Comparison of ENCODE assay signal across 35 cellular contexts in the genomic region with DNA sequence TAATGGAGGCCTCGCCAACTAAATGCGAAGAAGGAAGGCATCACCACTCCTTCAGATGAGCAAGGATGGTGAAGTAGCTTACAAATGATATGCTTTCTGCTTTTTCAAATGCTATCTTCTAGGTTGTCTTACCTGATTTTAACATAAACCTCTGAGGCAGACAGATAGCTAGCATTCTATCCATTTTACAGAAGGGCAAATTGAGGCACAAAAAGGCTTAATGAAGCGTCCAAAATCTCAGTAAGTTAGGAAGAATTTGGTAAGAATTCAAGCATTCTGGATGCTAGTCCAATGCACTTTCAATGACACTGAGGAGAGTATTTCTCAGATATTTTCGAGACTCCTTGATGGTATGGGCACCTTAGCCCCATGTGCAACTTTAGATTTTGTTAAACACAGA.
DNase-seq lines count a peak whose midpoint lies in the region; ATAC-seq, FAIRE-seq and TF ChIP-seq lines count a peak whose summit lies in the region.
"Had no signal": no experiment of that assay in that cellular context is flagged by ENCODE, and none has a peak within 500 bp of the region (broad histone marks: within the 10 kb centered on the region; RNA-seq: fewer than 3 reads in every experiment).

No MANE protein-coding gene starts in this region.

- no peak overlapping the region for H3K27ac ChIP-seq in HepG2 (ENCODE audit: extremely low read length, insufficient read depth, low read length)
- H3K27ac ChIP-seq in right lobe of liver, result no peak overlapping the region
- H3K27ac ChIP-seq in Karpas-422 (ENCODE audit: low read length), result no peak overlapping the region
- H3K27ac ChIP-seq in K562 (ENCODE audit: extremely low read depth, low read depth, low read length), result no peak overlapping the region
- no peak overlapping the region for H3K27ac ChIP-seq in aorta (ENCODE audit: low read depth in 1 of 2, low read length in 2 of 2)
- H3K27ac ChIP-seq: 22Rv1; A549; BLaER1; BLaER1 treated with 17β-estradiol and CSF1 and Interleukin-3, amounts not matched to agents 10 nM and 100 nM; C4-2B had no signal

- no peak overlapping the region for H3K4me3 ChIP-seq in HepG2 (replicated peaks in 1 of 3; ENCODE audit: insufficient read depth in 1 of 3, low read depth in 2 of 3, low read length in 3 of 3)
- H3K4me3 ChIP-seq in right lobe of liver, result no peak overlapping the region
- H3K4me3 ChIP-seq in Karpas-422 (ENCODE audit: low read length), result no peak overlapping the region
- H3K4me3 ChIP-seq in K562, result no peak overlapping the region
- H3K4me3 ChIP-seq in aorta (ENCODE audit: low read length in 2 of 2), result no peak overlapping the region
- H3K4me3 ChIP-seq: A549; BLaER1; BLaER1 treated with 17β-estradiol and CSF1 and Interleukin-3, amounts not matched to agents 10 nM and 100 nM had no signal

- H3K9me2 ChIP-seq in Karpas-422 (replicated peaks; ENCODE audit: insufficient read depth, low read length), result no peaks in the 10 kb centered on the region

- DNase-seq in HepG2 (ENCODE audit: low spot score) (no peak), right lobe of liver (no peak), Karpas-422 (peak; percentile 32), K562 (ENCODE audit: extremely low read depth in 1 of 4, low spot score in 3 of 4) (no peak), aorta (no peak), glutamatergic neuron (no peak)
- DNase-seq: 8988T; ACHN; AML-193; BE2C; C1 segment of cervical spinal cord; Caco-2; Calu3; CD4-positive, alpha-beta T cell; CD4-positive, CD25-positive, alpha-beta regulatory T cell; CD8-positive, alpha-beta memory T cell; CD8-positive, alpha-beta T cell; COR-L47; DMS 273 treated with DMSO at 0.1 percent for 48 hours; DMS153; DMS53; DMS79; DMS79 treated with DMSO at 0.1 percent for 48 hours; DND-41; EL had no signal

- no peak overlapping the region for H2AFZ ChIP-seq in HepG2 (ENCODE audit: low read length)
- H2AFZ ChIP-seq in Karpas-422 (ENCODE audit: low read length), result no peak overlapping the region
- H2AFZ ChIP-seq in K562 (ENCODE audit: low read depth, low read length), result no peak overlapping the region

- no peak overlapping the region for H3K27ac Mint-ChIP-seq in glutamatergic neuron (ENCODE audit: unreplicated experiment)
- H3K27ac Mint-ChIP-seq: B cell; CD14-positive monocyte; CD4-positive, alpha-beta memory T cell; CD4-positive, alpha-beta T cell; CD4-positive, CD25-positive, alpha-beta regulatory T cell; CD8-positive, alpha-beta T cell had no signal

- H3K4me1 ChIP-seq in HepG2 (ENCODE audit: insufficient read depth, low read length) (no peaks in the 10 kb centered on the region), right lobe of liver (no peaks in the 10 kb centered on the region), Karpas-422 (ENCODE audit: low read length) (no peaks in the 10 kb centered on the region), K562 (replicated peaks in 1 of 2; ENCODE audit: control insufficient read depth in 2 of 2, insufficient read depth in 2 of 2, low read length in 2 of 2) (no peaks in the 10 kb centered on the region), aorta (ENCODE audit: control insufficient read depth in 1 of 2, insufficient read depth in 2 of 2, low read length in 2 of 2) (no peaks in the 10 kb centered on the region)
- H3K4me1 ChIP-seq: A549, BE2C, BLaER1, Caco-2 had no signal

- no peak for ATAC-seq in HepG2
- no peak for ATAC-seq in right lobe of liver
- no peak for ATAC-seq in K562
- ATAC-seq in aorta (ENCODE audit: low FRiP score), result no peak
- ATAC-seq: A549; CD8-positive, alpha-beta T cell had no signal

- H4K20me1 ChIP-seq in HepG2 (ENCODE audit: insufficient read depth, low read length) (no peaks in the 10 kb centered on the region), Karpas-422 (ENCODE audit: insufficient read depth, low read depth, low read length) (no peaks in the 10 kb centered on the region), K562 (replicated peaks; ENCODE audit: control insufficient read depth, insufficient read depth, low read length) (no peaks in the 10 kb centered on the region)
- H4K20me1 ChIP-seq: BLaER1; BLaER1 treated with 17β-estradiol and CSF1 and Interleukin-3, amounts not matched to agents 10 nM and 100 nM had no signal

- WGBS in HepG2 (ENCODE audit: low lambda C conversion rate), result 35% methylated on average over 4 of the region's 4 CpGs
- 72% methylated on average over 4 of the region's 4 CpGs for WGBS in right lobe of liver (ENCODE audit: insufficient coverage, low coverage, low lambda C conversion rate, missing lambda C conversion rate)
- 16% methylated on average over 4 of the region's 4 CpGs for WGBS in K562 (ENCODE audit: insufficient coverage, low coverage, missing lambda C conversion rate)
- WGBS in aorta, 2 donors, result 90 to 91% methylated on average over 4 of the region's 4 CpGs

- H3K9me3 Mint-ChIP-seq in glutamatergic neuron (ENCODE audit: unreplicated experiment), result no peaks in the 10 kb centered on the region
- H3K9me3 Mint-ChIP-seq: CD14-positive monocyte; CD4-positive, alpha-beta T cell; CD8-positive, alpha-beta memory T cell; CD8-positive, alpha-beta T cell had no signal

- H3K9me3 ChIP-seq in HepG2 (ENCODE audit: low read length) (no peaks in the 10 kb centered on the region), right lobe of liver (no peaks in the 10 kb centered on the region), Karpas-422 (ENCODE audit: low read length) (no peaks in the 10 kb centered on the region), K562 (replicated peaks; ENCODE audit: control insufficient read depth, insufficient read depth, low read depth, low read length) (no peaks in the 10 kb centered on the region), aorta (ENCODE audit: control insufficient read depth, low read length) (no peaks in the 10 kb centered on the region)
- H3K9me3 ChIP-seq: A549; BE2C; BLaER1; BLaER1 treated with 17β-estradiol and CSF1 and Interleukin-3, amounts not matched to agents 10 nM and 100 nM; Caco-2 had no signal

- no peak overlapping the region for H3K9ac ChIP-seq in HepG2 (ENCODE audit: insufficient read depth, low read depth, low read length)
- no peak overlapping the region for H3K9ac ChIP-seq in Karpas-422 (ENCODE audit: low read length)
- no peak overlapping the region for H3K9ac ChIP-seq in K562 (ENCODE audit: insufficient read depth in 1 of 2, low read depth in 2 of 2, low read length in 2 of 2)
- H3K9ac ChIP-seq: BLaER1; BLaER1 treated with 17β-estradiol and CSF1 and Interleukin-3, amounts not matched to agents 10 nM and 100 nM had no signal

- intact Hi-C loops in HepG2 (cut with micrococcal nuclease; ENCODE audit: unreplicated experiment) (no loop called here), right lobe of liver (cut with DNase I) (no loop called here), K562 (cut with micrococcal nuclease) (no loop called here), aorta (cut with DNase I) (no loop called here)

- H3K4me2 ChIP-seq in HepG2 (ENCODE audit: low read depth, low read length) (no peak overlapping the region), Karpas-422 (ENCODE audit: low read depth, low read length, poor library complexity, severe bottlenecking) (no peak overlapping the region), K562 (ENCODE audit: insufficient read depth, low read length) (no peak overlapping the region)
- H3K4me2 ChIP-seq: A549; BLaER1; BLaER1 treated with 17β-estradiol and CSF1 and Interleukin-3, amounts not matched to agents 10 nM and 100 nM had no signal

- no peak for TF ChIP-seq POLR2A in HepG2 (IDR thresholded peaks at IDR 0.05; ENCODE audit: insufficient read depth in 1 of 2, low read depth in 2 of 2, low read length in 2 of 2)
- no peak for TF ChIP-seq POLR2A in right lobe of liver (IDR thresholded peaks at IDR 0.05)
- TF ChIP-seq POLR2A in K562 (conservative IDR thresholded peaks at IDR 0.05), result no peak

- no peaks in the 10 kb centered on the region for H3K79me2 ChIP-seq in HepG2 (ENCODE audit: insufficient read depth, low read length)
- no peaks in the 10 kb centered on the region for H3K79me2 ChIP-seq in Karpas-422 (ENCODE audit: low read length)
- H3K79me2 ChIP-seq in K562 (ENCODE audit: control insufficient read depth, insufficient read depth, low read length), result no peaks in the 10 kb centered on the region

- no peak overlapping the region for H3K4me3 Mint-ChIP-seq in glutamatergic neuron (ENCODE audit: unreplicated experiment)
- H3K4me3 Mint-ChIP-seq: B cell; CD14-positive monocyte; CD4-positive, alpha-beta memory T cell; CD4-positive, alpha-beta T cell; CD4-positive, CD25-positive, alpha-beta regulatory T cell; CD8-positive, alpha-beta memory T cell; CD8-positive, alpha-beta T cell had no signal

- BruUV-seq in HepG2 (replicated peaks; lab: Mats Ljungman, UMichigan) (no TSS peak), K562 (replicated peaks; lab: Mats Ljungman, UMichigan) (no TSS peak)

- no peak for FAIRE-seq in HepG2 (lab: Jason Lieb, UNC)
- FAIRE-seq in K562 (lab: Jason Lieb, UNC), result no peak
- FAIRE-seq: A204.1, A549, D721Med had no signal

- no peak for TF ChIP-seq EP300 in HepG2 (IDR thresholded peaks at IDR 0.05; ENCODE audit: low read depth in 2 of 2, low read length in 2 of 2)
- no peak for TF ChIP-seq EP300 in HepG2 (CRISPR knock-in tag; IDR thresholded peaks at IDR 0.05; ENCODE audit: borderline replicate concordance)
- TF ChIP-seq EP300 in K562 (IDR thresholded peaks at IDR 0.05; ENCODE audit: low read length), result no peak

- no peaks in the 10 kb centered on the region for H3K27me3 Mint-ChIP-seq in glutamatergic neuron (ENCODE audit: unreplicated experiment)
- H3K27me3 Mint-ChIP-seq: CD4-positive, CD25-positive, alpha-beta regulatory T cell had no signal

- TF ChIP-seq CTCF in HepG2 (CRISPR knock-in tag; IDR thresholded peaks at IDR 0.05) (no peak), right lobe of liver (IDR thresholded peaks at IDR 0.05) (no peak), K562 (IDR thresholded peaks at IDR 0.05 in 2 of 3, conservative IDR thresholded peaks at IDR 0.05 in 1 of 3; ENCODE audit: insufficient read depth in 2 of 3, low read depth in 1 of 3, low read length in 3 of 3) (no peak), glutamatergic neuron (IDR thresholded peaks at IDR 0.05; ENCODE audit: partially characterized antibody, unreplicated experiment) (no peak)

- H3K36me3 ChIP-seq in HepG2 (replicated peaks in 1 of 2; ENCODE audit: control insufficient read depth in 1 of 2, insufficient read depth in 2 of 2, low read length in 2 of 2) (no peaks in the 10 kb centered on the region), right lobe of liver (no peaks in the 10 kb centered on the region), Karpas-422 (ENCODE audit: insufficient read depth, low read length) (no peaks in the 10 kb centered on the region), K562 (ENCODE audit: control insufficient read depth, insufficient read depth, low read length) (no peaks in the 10 kb centered on the region), aorta (ENCODE audit: control insufficient read depth in 1 of 2, insufficient read depth in 2 of 2, low read length in 1 of 2) (no peaks in the 10 kb centered on the region)
- H3K36me3 ChIP-seq: BE2C; BLaER1; BLaER1 treated with 17β-estradiol and CSF1 and Interleukin-3, amounts not matched to agents 10 nM and 100 nM had no signal

- CTCF ChIA-PET in HepG2 (lab: Yijun Ruan, JAX; ENCODE audit: low intra/inter-chr PET ratio, low total read pairs), result no interaction called here
- CTCF ChIA-PET in K562 (lab: Yijun Ruan, JAX; ENCODE audit: low intra/inter-chr PET ratio), result no interaction called here

- H3K27me3 ChIP-seq in HepG2 (ENCODE audit: control insufficient read depth in 1 of 2, insufficient read depth in 2 of 2, low read length in 2 of 2) (peaks cover 0 to 6% of the 10 kb centered on the region in 2 experiments; a peak in 2 of 5 replicates), right lobe of liver (no peaks in the 10 kb centered on the region), Karpas-422 (ENCODE audit: low read length) (no peaks in the 10 kb centered on the region), K562 (ENCODE audit: control insufficient read depth in 2 of 2, insufficient read depth in 2 of 2, low read length in 2 of 2) (peaks cover 5 to 6% of the 10 kb centered on the region in 2 experiments), aorta (ENCODE audit: control insufficient read depth in 1 of 2, insufficient read depth in 2 of 2, low read length in 1 of 2) (no peaks in the 10 kb centered on the region)
- H3K27me3 ChIP-seq: BE2C; BLaER1; BLaER1 treated with 17β-estradiol and CSF1 and Interleukin-3, amounts not matched to agents 10 nM and 100 nM had no signal

- no peaks in the 10 kb centered on the region for H3K9me1 ChIP-seq in K562 (ENCODE audit: control insufficient read depth, insufficient read depth, low read length)

- TF ChIP-seq RAD21 in HepG2 (CRISPR knock-in tag; IDR thresholded peaks at IDR 0.05), result no peak
- TF ChIP-seq RAD21 in K562 (CRISPR knock-in tag; conservative IDR thresholded peaks at IDR 0.05 in 1 of 2, IDR thresholded peaks at IDR 0.05 in 1 of 2), result no peak

- in situ Hi-C loops in HepG2 (cut with HindIII; ENCODE audit: extremely low pct_ligation_motif_present, low pct_unique_long_range_greater_than_20kb) (no loop called here), K562 (cut with MboI) (no loop called here)

- no peaks in the 10 kb centered on the region for H3K36me3 Mint-ChIP-seq in glutamatergic neuron (ENCODE audit: unreplicated experiment)
- H3K36me3 Mint-ChIP-seq: CD14-positive monocyte; CD4-positive, alpha-beta memory T cell; CD4-positive, CD25-positive, alpha-beta regulatory T cell; CD8-positive, alpha-beta memory T cell; CD8-positive, alpha-beta T cell had no signal

- POLR2A ChIA-PET in HepG2 (lab: Yijun Ruan, JAX), result no interaction called here
- POLR2A ChIA-PET in K562 (lab: Yijun Ruan, JAX), result interaction anchor here (0.7 kb wide), 1 partner anchor 1475 kb away, joined by 3 read pairs; no protein-coding TSS in a partner anchor

- no peaks in the 10 kb centered on the region for H3K4me1 Mint-ChIP-seq in glutamatergic neuron (ENCODE audit: low read depth, unreplicated experiment)
- H3K4me1 Mint-ChIP-seq: B cell; CD4-positive, alpha-beta memory T cell; CD4-positive, CD25-positive, alpha-beta regulatory T cell; CD8-positive, alpha-beta memory T cell had no signal
